11 cellular contexts compared by ENCODE assay signal in the genomic region with DNA sequence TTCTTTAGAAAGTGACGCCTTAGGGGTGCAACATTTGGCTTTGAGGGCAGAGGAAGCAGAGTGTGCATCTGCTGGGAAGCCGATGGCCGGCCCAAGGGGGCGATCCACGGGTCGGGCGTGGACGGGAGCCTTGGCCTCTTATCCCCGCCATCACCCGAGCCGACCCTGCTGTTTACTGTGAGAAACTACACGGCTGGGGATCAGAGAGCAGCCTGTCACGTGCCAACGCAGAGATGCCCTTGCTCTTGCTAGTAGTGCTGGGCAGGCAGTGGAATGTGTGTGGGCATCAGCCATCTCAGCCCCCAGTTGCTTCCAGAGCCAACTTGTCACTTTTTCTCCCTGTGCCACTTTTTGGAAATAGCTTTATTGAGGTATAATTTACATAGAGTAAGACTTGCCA. TPM values are rescaled to one million over a fixed set of nuclear protein-coding genes. Genes with fewer than 3 reads are reported as not detected.
DNase-seq lines count a peak whose midpoint lies in the region; ATAC-seq, FAIRE-seq and TF ChIP-seq lines count a peak whose summit lies in the region.
"Had no signal": no experiment of that assay in that cellular context is flagged by ENCODE, and none has a peak within 500 bp of the region (broad histone marks: within the 10 kb centered on the region; RNA-seq: fewer than 3 reads in every experiment).

No MANE protein-coding gene starts in this region.

- TF ChIP-seq POLR2A in endothelial cell of umbilical vein (IDR thresholded peaks at IDR 0.05; ENCODE audit: low read depth, low read length) (no peak), upper lobe of left lung (IDR thresholded peaks at IDR 0.05) (no peak)

- no peaks in the 10 kb centered on the region for H3K27me3 ChIP-seq in endothelial cell of umbilical vein (ENCODE audit: control insufficient read depth in 2 of 2, insufficient read depth in 2 of 2, low read length in 2 of 2)
- H3K27me3 ChIP-seq in upper lobe of left lung, result no peaks in the 10 kb centered on the region

- H3K27ac ChIP-seq in endothelial cell of umbilical vein (ENCODE audit: insufficient read depth, low read depth, low read length) (peak overlapping the region; percentile 80), upper lobe of left lung (peak overlapping the region; percentile 20 to 64 (median 45))

- intact Hi-C loops in Right ventricle myocardium superior (cut with DNase I) (no loop called here), cardiac septum (cut with DNase I) (no loop called here), endothelial cell of umbilical vein (cut with micrococcal nuclease) (no loop called here)

- no peak overlapping the region for H3K4me3 ChIP-seq in endothelial cell of umbilical vein (replicated peaks in 1 of 3; ENCODE audit: insufficient read depth in 1 of 3, low read depth in 1 of 3, low read length in 3 of 3)
- H3K4me3 ChIP-seq in upper lobe of left lung, result no peak overlapping the region

- FAIRE-seq in endothelial cell of umbilical vein (lab: Jason Lieb, UNC), result no peak

- CTCF ChIA-PET in endothelial cell of umbilical vein (lab: Charles Lee), result interaction anchor here (1.0 to 8.9 kb wide), 7 partner anchors 12 to 61 kb away, joined by 4 to 88 read pairs (median 18); partner anchors contain the start of genes ITGB4 and SMIM5

- dilution Hi-C loops in endothelial cell of umbilical vein (cut with MboI; ENCODE audit: extremely low pct_ligation_motif_present, low sequenced_read_pairs), result no loop called here

- WGBS in upper lobe of left lung, 2 donors, result 85 to 88% methylated on average over 11 to 14 of the region's 14 CpGs

- TF ChIP-seq EP300 in upper lobe of left lung (IDR thresholded peaks at IDR 0.05), result no peak

- H3K4me1 ChIP-seq in endothelial cell of umbilical vein (ENCODE audit: control insufficient read depth, extremely low read depth, insufficient read depth, low read length), result peaks cover 72% of the 10 kb centered on the region
- peaks cover 41 to 46% (median 46%) of the 10 kb centered on the region in 4 donors for H3K4me1 ChIP-seq in upper lobe of left lung

- H3K9me3 ChIP-seq in endothelial cell of umbilical vein (replicated peaks; ENCODE audit: control insufficient read depth, insufficient read depth, low read length) (no peaks in the 10 kb centered on the region), upper lobe of left lung (no peaks in the 10 kb centered on the region)

- POLR2A ChIA-PET in endothelial cell of umbilical vein (lab: Charles Lee), result no interaction called here

- no TSS peak for BruUV-seq in endothelial cell of umbilical vein (replicated peaks; lab: Mats Ljungman, UMichigan)

- peak overlapping the region; percentile 28 for H3K9ac ChIP-seq in endothelial cell of umbilical vein (replicated peaks; ENCODE audit: extremely low read depth, insufficient read depth, low read length)

- peaks cover 9 to 20% of the 10 kb centered on the region in 2 experiments for H3K36me3 ChIP-seq in endothelial cell of umbilical vein (ENCODE audit: control insufficient read depth in 2 of 2, extremely low read depth in 1 of 2, insufficient read depth in 2 of 2, low read length in 2 of 2)
- peaks cover 3 to 76% (median 30%) of the 10 kb centered on the region in 4 donors for H3K36me3 ChIP-seq in upper lobe of left lung

- TF ChIP-seq CTCF in endothelial cell of umbilical vein (IDR thresholded peaks at IDR 0.05; ENCODE audit: extremely low read depth in 1 of 2, insufficient read depth in 1 of 2, low read depth in 1 of 2, low read length in 2 of 2) (no peak), osteocyte (IDR thresholded peaks at IDR 0.05) (no peak), upper lobe of left lung (IDR thresholded peaks at IDR 0.05) (no peak)

- no peaks in the 10 kb centered on the region for H4K20me1 ChIP-seq in endothelial cell of umbilical vein (replicated peaks; ENCODE audit: control insufficient read depth, extremely low read depth, insufficient read depth, low read length)

- H3K9me3 Mint-ChIP-seq in osteocyte (ENCODE audit: unreplicated experiment), result no peaks in the 10 kb centered on the region

- H3K27ac Mint-ChIP-seq in osteocyte (ENCODE audit: unreplicated experiment), result peak overlapping the region; percentile 99

- H3K9me1 ChIP-seq in endothelial cell of umbilical vein (replicated peaks; ENCODE audit: control insufficient read depth, extremely low read depth, insufficient read depth, low read length), result no peaks in the 10 kb centered on the region

- ATAC-seq in Right ventricle myocardium superior (ENCODE audit: poor library complexity) (peak; percentile 33), upper lobe of left lung (ENCODE audit: low FRiP score in 2 of 2) (no peak), HG03108 (IDR thresholded peaks at IDR 0.05; ENCODE audit: unreplicated experiment) (no peak), left lobe of liver (no peak)

- no peak overlapping the region for H3K4me3 Mint-ChIP-seq in osteocyte (ENCODE audit: unreplicated experiment)

- H3K27me3 Mint-ChIP-seq in osteocyte (ENCODE audit: unreplicated experiment), result no peaks in the 10 kb centered on the region

- DNase-seq in Right ventricle myocardium superior, result no peak
- no peak for DNase-seq in cardiac septum (ENCODE audit: low spot score)
- DNase-seq in endothelial cell of umbilical vein (ENCODE audit: low read depth, low spot score), result no peak
- DNase-seq in osteocyte (ENCODE audit: extremely low spot score, unreplicated experiment), result no peak
- peak in 1 of 2 donors; percentile 45 for DNase-seq in upper lobe of left lung
- DNase-seq in NCI-H1092 treated with DMSO at 0.1 percent for 48 hours (lab: John Stamatoyannopoulos, UW), result no peak
- DNase-seq in left lobe of liver (ENCODE audit: low spot score), result no peak
- DNase-seq: 8988T, NCI-H2081 treated with DMSO at 0.1 percent for 48 hours, OCI-M1 had no signal

- H3K4me2 ChIP-seq in endothelial cell of umbilical vein (ENCODE audit: insufficient read depth, low read length), result no peak overlapping the region

- H2AFZ ChIP-seq in endothelial cell of umbilical vein (ENCODE audit: low read depth, low read length), result no peak overlapping the region

- H3K79me2 ChIP-seq in endothelial cell of umbilical vein (ENCODE audit: control insufficient read depth, insufficient read depth, low read length), result peaks cover 56% of the 10 kb centered on the region

- H3K36me3 Mint-ChIP-seq in osteocyte (ENCODE audit: unreplicated experiment), result peaks cover 22% of the 10 kb centered on the region

- peaks cover 89% of the 10 kb centered on the region for H3K4me1 Mint-ChIP-seq in osteocyte (ENCODE audit: unreplicated experiment)

TF ChIP-seq in endothelial cell of umbilical vein, 7 proteins besides CTCF, POLR2A, EP300 and RAD21 (continues in another document):
- no peak for TF ChIP-seq POLR2AphosphoS5 (IDR thresholded peaks at IDR 0.05; ENCODE audit: insufficient read depth, low read depth, low read length)
- TF ChIP-seq, protein P1, sequence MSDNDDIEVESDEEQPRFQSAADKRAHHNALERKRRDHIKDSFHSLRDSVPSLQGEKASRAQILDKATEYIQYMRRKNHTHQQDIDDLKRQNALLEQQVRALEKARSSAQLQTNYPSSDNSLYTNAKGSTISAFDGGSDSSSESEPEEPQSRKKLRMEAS (IDR thresholded peaks at IDR 0.05; ENCODE audit: insufficient read depth, insufficient read length), result no peak
- no peak for TF ChIP-seq JUN (IDR thresholded peaks at IDR 0.05; ENCODE audit: borderline replicate concordance, insufficient read depth, insufficient read length, low read depth)
- TF ChIP-seq EZH2 (IDR thresholded peaks at IDR 0.05; ENCODE audit: borderline replicate concordance, low read depth, low read length, severe bottlenecking), result no peak
- TF ChIP-seq MYC (IDR thresholded peaks at IDR 0.05; ENCODE audit: low read depth, low read length), result no peak
- no peak for TF ChIP-seq GATA2 (IDR thresholded peaks at IDR 0.05; ENCODE audit: insufficient read depth, insufficient read length, low read depth, low read length)

RNA-seq across cellular contexts. Expression of gene ITGB4, which starts 26.7 kb away (rescaled TPM):
- 9.4 TPM for total RNA-seq in Right ventricle myocardium superior
- 5.7 TPM for total RNA-seq in cardiac septum
- total RNA-seq in endothelial cell of umbilical vein, result 4.1 and 4.2 TPM in 2 replicates
- polyA plus RNA-seq in endothelial cell of umbilical vein, result 6.5 and 6.7 TPM in 2 replicates
- polyA plus RNA-seq in endothelial cell of umbilical vein (2011; cell fraction: cytosol; rRNA removed), result 1.7 and 3.7 TPM in 2 replicates
- polyA plus RNA-seq in endothelial cell of umbilical vein (2011; cell fraction: nucleus; rRNA removed), result 4.0 TPM in 2 replicates
- polyA plus RNA-seq in endothelial cell of umbilical vein (2012), result 1.6 and 9.5 TPM in 2 replicates
- polyA minus RNA-seq in endothelial cell of umbilical vein, result 2.7 and 6.3 TPM in 2 replicates
- polyA minus RNA-seq in endothelial cell of umbilical vein (2011; cell fraction: cytosol; rRNA and poly(A)+ RNA removed), result 22.3 TPM
- 3.8 and 4.4 TPM in 2 replicates for polyA minus RNA-seq in endothelial cell of umbilical vein (2011; cell fraction: nucleus; rRNA and poly(A)+ RNA removed)
- total RNA-seq in osteocyte, result 460 and 524 TPM in 2 replicates
- total RNA-seq in upper lobe of left lung, result 10 to 100 TPM; 16.8 to 75.2 (median 41.2) TPM
- total RNA-seq in left lobe of liver, result 2.6 TPM

RNA-seq across cellular contexts. Expression of gene SAP30BP, which starts 27.4 kb away (rescaled TPM):
- total RNA-seq in Right ventricle myocardium superior, result 40.0 TPM
- total RNA-seq in cardiac septum, result 47.2 TPM
- 143 and 151 TPM in 2 replicates for total RNA-seq in endothelial cell of umbilical vein
- 112 and 116 TPM in 2 replicates for polyA plus RNA-seq in endothelial cell of umbilical vein
- 112 TPM in 2 replicates for polyA plus RNA-seq in endothelial cell of umbilical vein (2011; cell fraction: cytosol; rRNA removed)
- 441 and 460 TPM in 2 replicates for polyA plus RNA-seq in endothelial cell of umbilical vein (2011; cell fraction: nucleus; rRNA removed)
- 103 and 117 TPM in 2 replicates for polyA plus RNA-seq in endothelial cell of umbilical vein (2012)
- polyA minus RNA-seq in endothelial cell of umbilical vein, result 66.8 and 68.3 TPM in 2 replicates
- 25.8 TPM for polyA minus RNA-seq in endothelial cell of umbilical vein (2011; cell fraction: cytosol; rRNA and poly(A)+ RNA removed)
- 102 and 114 TPM in 2 replicates for polyA minus RNA-seq in endothelial cell of umbilical vein (2011; cell fraction: nucleus; rRNA and poly(A)+ RNA removed)
- total RNA-seq in osteocyte, result 88.1 and 103 TPM in 2 replicates
- total RNA-seq in upper lobe of left lung, result 100 to 1,000 TPM in 1 of 6 donors, 10 to 100 TPM in 5; 64.1 to 125 (median 80.8) TPM
- 31.6 TPM for total RNA-seq in left lobe of liver

RNA-seq across cellular contexts. Expression of gene RECQL5, which starts 27.6 kb away (rescaled TPM):
- total RNA-seq in Right ventricle myocardium superior, result 14.1 TPM
- 11.3 TPM for total RNA-seq in cardiac septum
- 30.7 and 30.9 TPM in 2 replicates for total RNA-seq in endothelial cell of umbilical vein
- polyA plus RNA-seq in endothelial cell of umbilical vein, result 17.3 and 21.3 TPM in 2 replicates
- polyA plus RNA-seq in endothelial cell of umbilical vein (2011; cell fraction: cytosol; rRNA removed), result 8.3 and 10.3 TPM in 2 replicates
- 96.3 and 120 TPM in 2 replicates for polyA plus RNA-seq in endothelial cell of umbilical vein (2011; cell fraction: nucleus; rRNA removed)
- 22.3 and 31.6 TPM in 2 replicates for polyA plus RNA-seq in endothelial cell of umbilical vein (2012)
- polyA minus RNA-seq in endothelial cell of umbilical vein, result 26.2 and 31.6 TPM in 2 replicates
- polyA minus RNA-seq in endothelial cell of umbilical vein (2011; cell fraction: cytosol; rRNA and poly(A)+ RNA removed), result 15.5 TPM
- 44.2 and 44.9 TPM in 2 replicates for polyA minus RNA-seq in endothelial cell of umbilical vein (2011; cell fraction: nucleus; rRNA and poly(A)+ RNA removed)
- 39.2 and 44.7 TPM in 2 replicates for total RNA-seq in osteocyte
- total RNA-seq in upper lobe of left lung, result 10 to 100 TPM; 11.4 to 97.4 (median 41.4) TPM
- total RNA-seq in left lobe of liver, result 26.0 TPM
